12 cellular contexts compared by ENCODE assay signal in genomic region chr4:24850669-24851068, GRCh38. TPM values are rescaled to one million over a fixed set of nuclear protein-coding genes. Genes with fewer than 3 reads are reported as not detected.
DNase-seq lines count a peak whose midpoint lies in the region; ATAC-seq and TF ChIP-seq lines count a peak whose summit lies in the region.
"Had no signal": no experiment of that assay in that cellular context is flagged by ENCODE, and none has a peak within 500 bp of the region (broad histone marks: within the 10 kb centered on the region; RNA-seq: fewer than 3 reads in every experiment).

No MANE protein-coding gene starts in this region.

- POLR2A ChIA-PET in AG04450 (lab: Yijun Ruan, JAX), result no interaction called here

- CTCF ChIA-PET in AG04450 (lab: Charles Lee), result interaction anchor here (0.6 kb wide), 1 partner anchor 72 kb away, joined by 4 read pairs; no protein-coding TSS in a partner anchor

- no peak overlapping the region for H3K4me3 ChIP-seq in AG04450 (ENCODE audit: low read depth, low read length)
- no peak overlapping the region for H3K4me3 ChIP-seq in astrocyte of the cerebellum (ENCODE audit: low read depth, low read length)

- H3K27me3 ChIP-seq in AG04450 (ENCODE audit: control insufficient read depth, insufficient read depth, low read length), result no peaks in the 10 kb centered on the region

- TF ChIP-seq CTCF in AG04450 (IDR thresholded peaks at IDR 0.05; ENCODE audit: low read depth, low read length) (no peak), astrocyte of the cerebellum (IDR thresholded peaks at IDR 0.05; ENCODE audit: low read depth, low read length, missing control alignments) (no peak)

- H3K9me3 ChIP-seq in AG04450 (ENCODE audit: control insufficient read depth, insufficient read depth, low read length), result no peaks in the 10 kb centered on the region

- peak; percentile 57 for ATAC-seq in HG02884 (IDR thresholded peaks at IDR 0.05; ENCODE audit: unreplicated experiment)
- no peak for ATAC-seq in GM18870 (IDR thresholded peaks at IDR 0.05; ENCODE audit: unreplicated experiment)

- peak overlapping the region; percentile 21 for H3K27ac ChIP-seq in AG04450 (ENCODE audit: low read depth, low read length)
- H3K27ac ChIP-seq: parathyroid adenoma had no signal

- in situ Hi-C loops in astrocyte of the cerebellum (cut with HindIII; ENCODE audit: low sequenced_read_pairs), result no loop called here

- DNase-seq in AG04450 (ENCODE audit: low read depth, low spot score) (peak; percentile 75), astrocyte of the cerebellum (ENCODE audit: low read depth) (peak; percentile 77), lung microvascular endothelial cell (ENCODE audit: low read depth in 2 of 2) (peak; percentile 14 to 88), DMS 273 treated with DMSO at 0.1 percent for 48 hours (lab: John Stamatoyannopoulos, UW) (no peak)
- DNase-seq in NK-92 treated with Interleukin-12 subunit alpha and Interleukin-12 subunit beta, amount 100 ng/mL, for 24 hours (lab: John Stamatoyannopoulos, UW), result no peak
- DNase-seq in stimulated activated naive CD4-positive, alpha-beta T cell treated with Interleukin-2 at 50 U/mL for 16 hours (lab: John Stamatoyannopoulos, UW), result no peak
- DNase-seq: activated CD4-positive, alpha-beta T cell treated with anti-CD3 and anti-CD28 coated beads, Interleukin-2, amount 50 U/mL, for 1 hour; CD8-positive, alpha-beta memory T cell; NCI-H1417 had no signal

RNA-seq across cellular contexts. Expression of gene SOD3, which starts 55.3 kb away (rescaled TPM):
- 3.8 and 6.7 TPM in 2 replicates for polyA plus RNA-seq in AG04450 (2011; rRNA removed)
- 0.61 and 0.92 TPM in 2 replicates for polyA minus RNA-seq in AG04450 (2011; rRNA and poly(A)+ RNA removed)
- total RNA-seq in lung microvascular endothelial cell, result 0.20 TPM in 1 of 2 replicates, not detected in the other
- total RNA-seq: CD8-positive, alpha-beta memory T cell had no signal
- polyA plus RNA-seq: CD8-positive, alpha-beta memory T cell had no signal

Comparison
In these comparisons a context has a peak if more than half of its experiments do, and no peak if none do; other contexts are left out.
1. DNase-seq: peak in AG04450 (single experiment), astrocyte of the cerebellum (single experiment) and lung microvascular endothelial cell (2 of 2); none in NK-92 treated with Interleukin-12 subunit alpha and Interleukin-12 subunit beta, amount 100 ng/mL, for 24 hours (single experiment), stimulated activated naive CD4-positive, alpha-beta T cell treated with Interleukin-2 at 50 U/mL for 16 hours (single experiment) and DMS 273 treated with DMSO at 0.1 percent for 48 hours (single experiment).